Comparison of ENCODE assay signal across 9 cellular contexts in genomic region chr12:10540776-10541205, GRCh38.
DNase-seq lines count a peak whose midpoint lies in the region; ATAC-seq lines count a peak whose summit lies in the region.
"Had no signal": no experiment of that assay in that cellular context is flagged by ENCODE, and none has a peak within 500 bp of the region (broad histone marks: within the 10 kb centered on the region; RNA-seq: fewer than 3 reads in every experiment).

No MANE protein-coding gene starts in this region.

- ATAC-seq in GM18517 (IDR thresholded peaks at IDR 0.05; ENCODE audit: unreplicated experiment) (peak; percentile 95), GM21825 (IDR thresholded peaks at IDR 0.05; ENCODE audit: unreplicated experiment) (peak; percentile 91), HG03575 (IDR thresholded peaks at IDR 0.05; ENCODE audit: extremely low read depth, insufficient number of reproducible peaks, low FRiP score, unreplicated experiment) (peak; percentile 79)

- peak; percentile 14 for DNase-seq in fibroblast of the conjunctiva (ENCODE audit: low read depth)
- DNase-seq in NCI-H2029 treated with DMSO at 0.1 percent for 48 hours (lab: John Stamatoyannopoulos, UW): no peak
- no peak for DNase-seq in NCI-H2081 treated with DMSO at 0.1 percent for 48 hours (lab: John Stamatoyannopoulos, UW)
- no peak for DNase-seq in SKM-1 (lab: John Stamatoyannopoulos, UW; ENCODE audit: unreplicated experiment)
- DNase-seq in AG20443 (ENCODE audit: low spot score): no peak
- DNase-seq: OCI-M1 had no signal
